In genomic region chr4:128854433-128854832, GRCh38 we compare ENCODE assay signal across 9 cellular contexts. TPM values are rescaled to one million over a fixed set of nuclear protein-coding genes. Genes with fewer than 3 reads are reported as not detected.
DNase-seq lines count a peak whose midpoint lies in the region; ATAC-seq and TF ChIP-seq lines count a peak whose summit lies in the region.
"Had no signal": no experiment of that assay in that cellular context is flagged by ENCODE, and none has a peak within 500 bp of the region (broad histone marks: within the 10 kb centered on the region; RNA-seq: fewer than 3 reads in every experiment).

No MANE protein-coding gene starts in this region.

- peaks cover 23% of the 10 kb centered on the region for H3K4me1 Mint-ChIP-seq in T-helper 17 cell
- H3K4me1 Mint-ChIP-seq in natural killer cell = peaks cover 49 to 57% of the 10 kb centered on the region in 2 donors

- ATAC-seq in GM18870 (IDR thresholded peaks at IDR 0.05; ENCODE audit: unreplicated experiment) (peak; percentile 60), HG02759 (IDR thresholded peaks at IDR 0.05; ENCODE audit: unreplicated experiment) (peak; percentile 74), T-helper 17 cell (peak; percentile 84), natural killer cell (peak; percentile 92 to 98 (median 93))

- H3K27me3 Mint-ChIP-seq in T-helper 17 cell (no peaks in the 10 kb centered on the region), natural killer cell (ENCODE audit: low read depth in 2 of 2) (no peaks in the 10 kb centered on the region)

- H3K4me3 Mint-ChIP-seq in T-helper 17 cell (peak overlapping the region; percentile 55), natural killer cell (peak overlapping the region; percentile 85)

- DNase-seq in T-helper 17 cell (no peak), natural killer cell (no peak), COR-L47 (lab: John Stamatoyannopoulos, UW) (no peak), midbrain (lab: John Stamatoyannopoulos, UW) (no peak)
- no peak for DNase-seq in stimulated activated naive CD4-positive, alpha-beta T cell treated with Interleukin-2 at 50 U/mL for 16 hours (lab: John Stamatoyannopoulos, UW)
- no peak for DNase-seq in stimulated activated CD4-positive, alpha-beta T cell treated with anti-CD3 and anti-CD28 coated beads, Interleukin-2, amount 100 ng/mL, for 24 hours
- DNase-seq: T1000 had no signal

- H3K36me3 Mint-ChIP-seq in T-helper 17 cell (ENCODE audit: low read depth) = peaks cover 14% of the 10 kb centered on the region
- H3K36me3 Mint-ChIP-seq in natural killer cell = peaks cover 44% of the 10 kb centered on the region

- H3K9me3 Mint-ChIP-seq in natural killer cell = no peaks in the 10 kb centered on the region

- no peaks in the 10 kb centered on the region for H3K9me3 ChIP-seq in T-helper 17 cell (ENCODE audit: control insufficient read depth, low read length, poor library complexity, severe bottlenecking)

- H3K27ac Mint-ChIP-seq in T-helper 17 cell = peak overlapping the region; percentile 80
- H3K27ac Mint-ChIP-seq in natural killer cell = peak overlapping the region; percentile 95 to 98

- intact Hi-C loops in natural killer cell (cut with micrococcal nuclease) = loop anchor here (1.0 to 2.0 kb wide), 4 partner anchors 8 to 238 kb away; partner anchors contain the start of genes JADE1 and SCLT1

- TF ChIP-seq CTCF in natural killer cell (IDR thresholded peaks at IDR 0.05) = no peak

RNA-seq across cellular contexts. Expression of gene JADE1, which starts 44.9 kb away (rescaled TPM):
- total RNA-seq in T-helper 17 cell (10 to 100 TPM; 38.0 to 53.1 TPM), natural killer cell (10 to 100 TPM; 48.9 to 55.8 (median 52.7) TPM)
